20 cellular contexts compared by ENCODE assay signal in genomic region chr1:228295201-228295600, GRCh38.
A peak's percentile ranks its signal among the peaks of the same experiment; 100 is the strongest.
DNase-seq lines count a peak whose midpoint lies in the region; ATAC-seq and TF ChIP-seq lines count a peak whose summit lies in the region.
"Had no signal": no experiment of that assay in that cellular context is flagged by ENCODE, and none has a peak within 500 bp of the region (broad histone marks: within the 10 kb centered on the region; RNA-seq: fewer than 3 reads in every experiment).

No MANE protein-coding gene starts in this region.

- H3K4me3 ChIP-seq in heart left ventricle, result no peak overlapping the region
- H3K4me3 ChIP-seq in heart right ventricle, result no peak overlapping the region
- H3K4me3 ChIP-seq in lower lobe of right lung, result no peak overlapping the region
- no peak overlapping the region for H3K4me3 ChIP-seq in spleen
- H3K4me3 ChIP-seq: GM12878, GM23338 had no signal

- TF ChIP-seq CTCF in heart left ventricle (IDR thresholded peaks at IDR 0.05) (no peak), heart right ventricle (IDR thresholded peaks at IDR 0.05) (no peak), lower lobe of right lung (IDR thresholded peaks at IDR 0.05) (no peak), spleen (IDR thresholded peaks at IDR 0.05 in 8 of 11, conservative IDR thresholded peaks at IDR 0.05 in 3 of 11) (no peak)

- DNase-seq in heart left ventricle (peak in 3 of 5 donors; percentile 4 to 41 (median 13)), heart right ventricle (no peak), amniotic epithelial cell (ENCODE audit: low read depth) (peak; percentile 18), lower lobe of right lung (peak; percentile 21), spleen (peak; percentile 54)
- DNase-seq: ACHN; BE2C; C1 segment of cervical spinal cord; CD4-positive, CD25-positive, alpha-beta regulatory T cell; CD8-positive, alpha-beta memory T cell; COR-L47; DMS 273 treated with DMSO at 0.1 percent for 48 hours; DMS53; DND-41; EL; HCEC 1CT had no signal

- H3K27ac ChIP-seq in heart left ventricle, result no peak overlapping the region
- H3K27ac ChIP-seq in heart right ventricle, result no peak overlapping the region
- no peak overlapping the region for H3K27ac ChIP-seq in lower lobe of right lung
- no peak overlapping the region for H3K27ac ChIP-seq in spleen

- no peak for TF ChIP-seq POLR2A in heart left ventricle (IDR thresholded peaks at IDR 0.05)
- no peak for TF ChIP-seq POLR2A in spleen (IDR thresholded peaks at IDR 0.05)

- H3K9me3 ChIP-seq in heart left ventricle (peaks cover 0 to 8% (median 0%) of the 10 kb centered on the region in 12 donors), heart right ventricle (no peaks in the 10 kb centered on the region), lower lobe of right lung (no peaks in the 10 kb centered on the region), spleen (peaks cover 0 to 19% (median 10%) of the 10 kb centered on the region in 8 donors)
- H3K9me3 ChIP-seq: BE2C had no signal

- no peaks in the 10 kb centered on the region for H3K27me3 ChIP-seq in heart left ventricle
- no peaks in the 10 kb centered on the region for H3K27me3 ChIP-seq in heart right ventricle
- H3K27me3 ChIP-seq in lower lobe of right lung (ENCODE audit: low read depth), result no peaks in the 10 kb centered on the region
- no peaks in the 10 kb centered on the region for H3K27me3 ChIP-seq in spleen (replicated peaks in 1 of 7)
- H3K27me3 ChIP-seq: BE2C had no signal

- intact Hi-C loops in heart left ventricle (cut with DNase I), result no loop called here
- intact Hi-C loops in heart right ventricle (cut with DNase I), result no loop called here
- intact Hi-C loops in lower lobe of right lung (cut with DNase I), result no loop called here
- intact Hi-C loops in spleen (cut with DNase I; ENCODE audit: low total_unique reads), result no loop called here

- WGBS in heart left ventricle, 4 donors, result 72 to 80% (median 77%) methylated on average over 5 of the region's 5 CpGs
- 80 to 83% methylated on average over 5 of the region's 5 CpGs for WGBS in heart right ventricle, 2 donors
- 83 to 96% (median 91%) methylated on average over 5 of the region's 5 CpGs for WGBS in spleen, 5 donors

- ATAC-seq in heart left ventricle (no peak), heart right ventricle (no peak), lower lobe of right lung (no peak), GM21786 (IDR thresholded peaks at IDR 0.05; ENCODE audit: unreplicated experiment) (no peak), HG02571 (IDR thresholded peaks at IDR 0.05; ENCODE audit: unreplicated experiment) (no peak)
- ATAC-seq: GM12878, GM23338 had no signal

- H3K4me1 ChIP-seq in heart left ventricle (no peaks in the 10 kb centered on the region), heart right ventricle (peaks cover 0 to 5% (median 0%) of the 10 kb centered on the region in 9 donors), lower lobe of right lung (no peaks in the 10 kb centered on the region), spleen (no peaks in the 10 kb centered on the region)
- H3K4me1 ChIP-seq: BE2C had no signal

- H3K36me3 ChIP-seq in heart left ventricle (peaks cover 0 to 100% (median 39%) of the 10 kb centered on the region in 9 donors), heart right ventricle (peaks cover 0 to 100% (median 12%) of the 10 kb centered on the region in 9 donors), lower lobe of right lung (peaks cover 3% of the 10 kb centered on the region), spleen (peaks cover 0 to 16% (median 0%) of the 10 kb centered on the region in 6 donors)
- H3K36me3 ChIP-seq: BE2C had no signal

Comparison
In these comparisons a context has a peak if more than half of its experiments do, and no peak if none do; other contexts are left out.
1. DNase-seq: peak in heart left ventricle (3 of 5), amniotic epithelial cell (single experiment), lower lobe of right lung (single experiment) and spleen (single experiment); none in heart right ventricle (0 of 2).